1 cellular context compared by ENCODE assay signal in the genomic region with DNA sequence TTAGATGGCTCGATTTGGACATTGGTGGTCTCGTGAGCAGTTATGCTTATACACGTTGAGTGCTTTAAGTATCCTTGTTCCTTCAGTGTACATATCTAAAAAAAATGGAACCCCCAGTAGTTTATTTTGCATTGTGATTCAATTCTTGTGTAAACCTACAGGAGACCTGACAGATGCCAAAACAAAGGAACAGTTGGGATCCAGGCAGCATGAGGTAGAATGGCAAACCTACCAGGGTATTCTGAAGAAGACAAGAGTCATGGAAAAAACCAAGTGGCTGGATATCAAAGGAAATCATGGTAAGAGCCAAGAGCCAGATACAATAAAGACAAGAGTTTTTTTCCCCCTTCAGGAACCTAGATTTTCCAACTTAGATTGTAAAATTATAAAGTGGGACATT.
TF ChIP-seq lines count a peak whose summit lies in the region.

No MANE protein-coding gene starts in this region.

TF ChIP-seq in WTC11, 78 proteins besides CTCF, POLR2A, EP300 and RAD21 (continued from another document):
- TF ChIP-seq, protein P1, sequence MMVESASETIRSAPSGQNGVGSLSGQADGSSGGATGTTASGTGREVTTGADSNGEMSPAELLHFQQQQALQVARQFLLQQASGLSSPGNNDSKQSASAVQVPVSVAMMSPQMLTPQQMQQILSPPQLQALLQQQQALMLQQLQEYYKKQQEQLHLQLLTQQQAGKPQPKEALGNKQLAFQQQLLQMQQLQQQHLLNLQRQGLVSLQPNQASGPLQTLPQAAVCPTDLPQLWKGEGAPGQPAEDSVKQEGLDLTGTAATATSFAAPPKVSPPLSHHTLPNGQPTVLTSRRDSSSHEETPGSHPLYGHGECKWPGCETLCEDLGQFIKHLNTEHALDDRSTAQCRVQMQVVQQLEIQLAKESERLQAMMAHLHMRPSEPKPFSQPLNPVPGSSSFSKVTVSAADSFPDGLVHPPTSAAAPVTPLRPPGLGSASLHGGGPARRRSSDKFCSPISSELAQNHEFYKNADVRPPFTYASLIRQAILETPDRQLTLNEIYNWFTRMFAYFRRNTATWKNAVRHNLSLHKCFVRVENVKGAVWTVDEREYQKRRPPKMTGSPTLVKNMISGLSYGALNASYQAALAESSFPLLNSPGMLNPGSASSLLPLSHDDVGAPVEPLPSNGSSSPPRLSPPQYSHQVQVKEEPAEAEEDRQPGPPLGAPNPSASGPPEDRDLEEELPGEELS (CRISPR knock-in tag; IDR thresholded peaks at IDR 0.05) = no peak
- no peak for TF ChIP-seq ZNF416 (CRISPR knock-in tag; IDR thresholded peaks at IDR 0.05)
- no peak for TF ChIP-seq FOXJ3 (CRISPR knock-in tag; IDR thresholded peaks at IDR 0.05; ENCODE audit: borderline replicate concordance)
- TF ChIP-seq, protein P2, sequence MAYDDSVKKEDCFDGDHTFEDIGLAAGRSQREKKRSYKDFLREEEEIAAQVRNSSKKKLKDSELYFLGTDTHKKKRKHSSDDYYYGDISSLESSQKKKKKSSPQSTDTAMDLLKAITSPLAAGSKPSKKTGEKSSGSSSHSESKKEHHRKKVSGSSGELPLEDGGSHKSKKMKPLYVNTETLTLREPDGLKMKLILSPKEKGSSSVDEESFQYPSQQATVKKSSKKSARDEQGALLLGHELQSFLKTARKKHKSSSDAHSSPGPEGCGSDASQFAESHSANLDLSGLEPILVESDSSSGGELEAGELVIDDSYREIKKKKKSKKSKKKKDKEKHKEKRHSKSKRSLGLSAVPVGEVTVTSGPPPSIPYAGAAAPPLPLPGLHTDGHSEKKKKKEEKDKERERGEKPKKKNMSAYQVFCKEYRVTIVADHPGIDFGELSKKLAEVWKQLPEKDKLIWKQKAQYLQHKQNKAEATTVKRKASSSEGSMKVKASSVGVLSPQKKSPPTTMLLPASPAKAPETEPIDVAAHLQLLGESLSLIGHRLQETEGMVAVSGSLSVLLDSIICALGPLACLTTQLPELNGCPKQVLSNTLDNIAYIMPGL (CRISPR knock-in tag; IDR thresholded peaks at IDR 0.05) = no peak
- TF ChIP-seq, protein P3, sequence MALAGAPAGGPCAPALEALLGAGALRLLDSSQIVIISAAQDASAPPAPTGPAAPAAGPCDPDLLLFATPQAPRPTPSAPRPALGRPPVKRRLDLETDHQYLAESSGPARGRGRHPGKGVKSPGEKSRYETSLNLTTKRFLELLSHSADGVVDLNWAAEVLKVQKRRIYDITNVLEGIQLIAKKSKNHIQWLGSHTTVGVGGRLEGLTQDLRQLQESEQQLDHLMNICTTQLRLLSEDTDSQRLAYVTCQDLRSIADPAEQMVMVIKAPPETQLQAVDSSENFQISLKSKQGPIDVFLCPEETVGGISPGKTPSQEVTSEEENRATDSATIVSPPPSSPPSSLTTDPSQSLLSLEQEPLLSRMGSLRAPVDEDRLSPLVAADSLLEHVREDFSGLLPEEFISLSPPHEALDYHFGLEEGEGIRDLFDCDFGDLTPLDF (CRISPR knock-in tag; IDR thresholded peaks at IDR 0.05) = no peak
- TF ChIP-seq, protein P4, sequence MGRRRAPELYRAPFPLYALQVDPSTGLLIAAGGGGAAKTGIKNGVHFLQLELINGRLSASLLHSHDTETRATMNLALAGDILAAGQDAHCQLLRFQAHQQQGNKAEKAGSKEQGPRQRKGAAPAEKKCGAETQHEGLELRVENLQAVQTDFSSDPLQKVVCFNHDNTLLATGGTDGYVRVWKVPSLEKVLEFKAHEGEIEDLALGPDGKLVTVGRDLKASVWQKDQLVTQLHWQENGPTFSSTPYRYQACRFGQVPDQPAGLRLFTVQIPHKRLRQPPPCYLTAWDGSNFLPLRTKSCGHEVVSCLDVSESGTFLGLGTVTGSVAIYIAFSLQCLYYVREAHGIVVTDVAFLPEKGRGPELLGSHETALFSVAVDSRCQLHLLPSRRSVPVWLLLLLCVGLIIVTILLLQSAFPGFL (CRISPR knock-in tag; IDR thresholded peaks at IDR 0.05; ENCODE audit: borderline replicate concordance) = no peak
- no peak for TF ChIP-seq TP53 (CRISPR knock-in tag; IDR thresholded peaks at IDR 0.05)
